In the genomic region with DNA sequence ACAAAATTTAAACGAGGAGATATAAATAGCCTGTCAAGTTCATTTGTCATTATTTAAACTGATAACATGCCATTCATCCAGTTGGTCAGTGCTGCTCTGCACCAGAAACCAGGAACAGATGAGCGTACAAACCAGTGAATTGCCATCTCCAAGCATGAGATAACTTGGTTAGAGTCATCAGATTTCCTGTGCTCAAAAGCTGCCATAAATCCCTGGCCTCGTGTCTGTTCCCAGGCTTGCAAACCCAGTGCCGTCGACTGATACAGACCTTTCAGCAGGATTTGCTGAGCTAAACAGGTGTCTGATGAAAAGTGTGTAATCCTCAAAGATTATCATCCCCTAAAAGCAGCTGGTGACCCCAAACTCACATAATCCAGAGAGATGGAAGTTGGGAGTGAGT, we compare ENCODE assay signal across 1 cellular context.
A peak's percentile ranks its signal among the peaks of the same experiment; 100 is the strongest.
TF ChIP-seq lines count a peak whose summit lies in the region.

No MANE protein-coding gene starts in this region.

TF ChIP-seq in SK-N-SH, 30 proteins besides CTCF, POLR2A, EP300 and RAD21 (continued from another document):
- TF ChIP-seq, protein P1, sequence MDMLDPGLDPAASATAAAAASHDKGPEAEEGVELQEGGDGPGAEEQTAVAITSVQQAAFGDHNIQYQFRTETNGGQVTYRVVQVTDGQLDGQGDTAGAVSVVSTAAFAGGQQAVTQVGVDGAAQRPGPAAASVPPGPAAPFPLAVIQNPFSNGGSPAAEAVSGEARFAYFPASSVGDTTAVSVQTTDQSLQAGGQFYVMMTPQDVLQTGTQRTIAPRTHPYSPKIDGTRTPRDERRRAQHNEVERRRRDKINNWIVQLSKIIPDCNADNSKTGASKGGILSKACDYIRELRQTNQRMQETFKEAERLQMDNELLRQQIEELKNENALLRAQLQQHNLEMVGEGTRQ (IDR thresholded peaks at IDR 0.05; ENCODE audit: borderline replicate concordance, low read depth, low read length), result no peak
- no peak for TF ChIP-seq FOXJ3 (CRISPR knock-in tag; IDR thresholded peaks at IDR 0.05)
- TF ChIP-seq, protein P2, sequence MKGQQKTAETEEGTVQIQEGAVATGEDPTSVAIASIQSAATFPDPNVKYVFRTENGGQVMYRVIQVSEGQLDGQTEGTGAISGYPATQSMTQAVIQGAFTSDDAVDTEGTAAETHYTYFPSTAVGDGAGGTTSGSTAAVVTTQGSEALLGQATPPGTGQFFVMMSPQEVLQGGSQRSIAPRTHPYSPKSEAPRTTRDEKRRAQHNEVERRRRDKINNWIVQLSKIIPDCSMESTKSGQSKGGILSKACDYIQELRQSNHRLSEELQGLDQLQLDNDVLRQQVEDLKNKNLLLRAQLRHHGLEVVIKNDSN (IDR thresholded peaks at IDR 0.05; ENCODE audit: borderline replicate concordance, low read depth), result no peak
- peak; percentile 52; the same call in 1 of the 2 replicates for TF ChIP-seq RCOR1 (IDR thresholded peaks at IDR 0.05; ENCODE audit: low read length)
- peak; percentile 48; the same call in 1 of the 2 replicates for TF ChIP-seq GATA2 (CRISPR knock-in tag; IDR thresholded peaks at IDR 0.05)
- TF ChIP-seq JUND (IDR thresholded peaks at IDR 0.05), result no peak
